In the genomic region with DNA sequence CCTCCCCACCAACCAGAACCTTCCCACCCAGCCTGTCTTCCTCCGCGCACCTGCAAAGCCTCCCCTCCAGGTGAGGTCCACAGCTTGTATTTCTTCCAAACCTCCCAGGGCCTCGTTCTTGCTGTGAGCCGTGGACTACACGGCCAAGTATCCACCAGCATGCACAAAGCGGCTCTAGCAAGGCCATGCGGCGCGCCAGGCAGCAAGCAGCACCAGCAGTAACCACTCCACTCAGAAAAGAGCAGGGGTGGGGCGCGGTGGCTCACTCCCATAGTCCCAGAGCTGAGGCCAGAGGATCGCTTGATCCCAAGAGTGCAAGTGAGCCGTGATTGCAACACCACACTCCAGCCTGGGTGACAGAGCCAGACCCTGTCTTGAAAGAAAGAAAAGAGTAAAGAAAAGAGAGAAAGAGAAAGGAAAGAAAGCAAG, we compare ENCODE assay signal across 10 cellular contexts. TPM values are rescaled to one million over a fixed set of nuclear protein-coding genes. Genes with fewer than 3 reads are reported as not detected.
DNase-seq lines count a peak whose midpoint lies in the region; ATAC-seq and TF ChIP-seq lines count a peak whose summit lies in the region.
"Had no signal": no experiment of that assay in that cellular context is flagged by ENCODE, and none has a peak within 500 bp of the region (broad histone marks: within the 10 kb centered on the region; RNA-seq: fewer than 3 reads in every experiment).

No MANE protein-coding gene starts in this region.

- H4K20me1 ChIP-seq in GM23248 (ENCODE audit: insufficient read depth): no peaks in the 10 kb centered on the region
- peaks cover 21% of the 10 kb centered on the region for H4K20me1 ChIP-seq in hepatocyte (ENCODE audit: insufficient read depth, poor library complexity, severe bottlenecking)

- no peak overlapping the region for H3K23ac ChIP-seq in trophoblast cell (ENCODE audit: low read length)

- H3K14ac ChIP-seq in trophoblast cell (ENCODE audit: low read length): no peak overlapping the region

- H3K79me2 ChIP-seq in GM23248 (ENCODE audit: insufficient read depth): peaks cover 14% of the 10 kb centered on the region; the same call in 1 of the 2 replicates
- H3K79me2 ChIP-seq in hepatocyte: peaks cover 39% of the 10 kb centered on the region
- H3K79me2 ChIP-seq in trophoblast cell (ENCODE audit: control insufficient read depth, insufficient read depth, low read length, poor library complexity): peaks cover 17% of the 10 kb centered on the region

- H3K4ac ChIP-seq in trophoblast cell (ENCODE audit: low read depth, low read length): no peak overlapping the region

- H3K27ac ChIP-seq in GM23248: no peak overlapping the region
- peak overlapping the region; percentile 89 for H3K27ac ChIP-seq in hepatocyte
- no peak overlapping the region for H3K27ac ChIP-seq in trophoblast cell (ENCODE audit: low read depth, low read length)

- H4K12ac ChIP-seq in trophoblast cell (ENCODE audit: low read depth, low read length): no peak overlapping the region

- H3K9ac ChIP-seq in GM23248: no peak overlapping the region
- no peak overlapping the region for H3K9ac ChIP-seq in trophoblast cell (ENCODE audit: low read length)

- H2BK5ac ChIP-seq in trophoblast cell (ENCODE audit: low read depth, low read length, poor library complexity): no peak overlapping the region

- ATAC-seq in HG03520 (IDR thresholded peaks at IDR 0.05; ENCODE audit: unreplicated experiment): no peak

- no peak overlapping the region for H2BK120ac ChIP-seq in trophoblast cell (ENCODE audit: insufficient read depth, low read length, poor library complexity)

- H3K4me3 ChIP-seq in GM23248: no peak overlapping the region
- no peak overlapping the region for H3K4me3 ChIP-seq in hepatocyte
- H3K4me3 ChIP-seq in trophoblast cell (ENCODE audit: low read depth, low read length): no peak overlapping the region

- H3K36me3 ChIP-seq in GM23248 (ENCODE audit: low read depth): no peaks in the 10 kb centered on the region
- no peaks in the 10 kb centered on the region for H3K36me3 ChIP-seq in hepatocyte (replicated peaks; ENCODE audit: insufficient read depth, low read depth)
- peaks cover 0 to 4% of the 10 kb centered on the region in 2 experiments for H3K36me3 ChIP-seq in trophoblast cell (ENCODE audit: control insufficient read depth in 1 of 2, insufficient read depth in 2 of 2, low read length in 2 of 2)

- DNase-seq in GM23248 (peak; percentile 60), amniotic epithelial cell (ENCODE audit: low read depth) (peak; percentile 75), hepatocyte (ENCODE audit: low spot score) (peak; percentile 83), trophoblast cell (no peak), NCI-H446 treated with DMSO at 0.1 percent for 48 hours (lab: John Stamatoyannopoulos, UW) (no peak), NAMALWA (ENCODE audit: low spot score) (no peak), NOMO-1 (lab: John Stamatoyannopoulos, UW; ENCODE audit: unreplicated experiment in 2 of 2) (no peak)
- DNase-seq: small intestine had no signal

- no peak overlapping the region for H3K4me2 ChIP-seq in GM23248 (ENCODE audit: unreplicated experiment)
- H3K4me2 ChIP-seq in hepatocyte: peak overlapping the region; percentile 79
- H3K4me2 ChIP-seq in trophoblast cell (ENCODE audit: low read length): peak overlapping the region; percentile 16

- H3K27me3 ChIP-seq in GM23248 (replicated peaks; ENCODE audit: insufficient read depth) (peaks cover 14% of the 10 kb centered on the region; the same call in 1 of the 2 replicates), hepatocyte (no peaks in the 10 kb centered on the region), trophoblast cell (ENCODE audit: insufficient read depth, low read length) (no peaks in the 10 kb centered on the region)

- H3K4me1 ChIP-seq in GM23248 (ENCODE audit: insufficient read depth): peaks cover 6% of the 10 kb centered on the region; the same call in 1 of the 2 replicates
- peaks cover 59% of the 10 kb centered on the region for H3K4me1 ChIP-seq in hepatocyte (ENCODE audit: insufficient read depth)
- H3K4me1 ChIP-seq in trophoblast cell (ENCODE audit: control insufficient read depth in 1 of 2, insufficient read depth in 2 of 2, low read length in 2 of 2): peaks cover 30 to 38% of the 10 kb centered on the region in 2 experiments

- in situ Hi-C loops in GM23248 (cut with MboI): no loop called here

- no peak overlapping the region for H4K91ac ChIP-seq in trophoblast cell (ENCODE audit: low read depth, low read length)

- H2BK12ac ChIP-seq in trophoblast cell (ENCODE audit: low read length): no peak overlapping the region

- H3K18ac ChIP-seq in trophoblast cell (ENCODE audit: low read length): no peak overlapping the region

- peak overlapping the region; percentile 12 for H4K8ac ChIP-seq in trophoblast cell (ENCODE audit: low read depth, low read length)

- no peaks in the 10 kb centered on the region for H3F3A ChIP-seq in GM23248 (ENCODE audit: insufficient read depth)

- no peak overlapping the region for H2AFZ ChIP-seq in GM23248
- H2AFZ ChIP-seq in hepatocyte: no peak overlapping the region
- no peak overlapping the region for H2AFZ ChIP-seq in trophoblast cell (ENCODE audit: insufficient read depth, low read length, poor library complexity)

- peaks cover 20% of the 10 kb centered on the region for H3K79me1 ChIP-seq in trophoblast cell (ENCODE audit: low read length)

- no peak overlapping the region for H2AK5ac ChIP-seq in trophoblast cell (ENCODE audit: low read length)

- no peaks in the 10 kb centered on the region for H3K9me3 ChIP-seq in GM23248 (ENCODE audit: low read depth)
- H3K9me3 ChIP-seq in hepatocyte (ENCODE audit: low read depth): no peaks in the 10 kb centered on the region
- H3K9me3 ChIP-seq in trophoblast cell (ENCODE audit: insufficient read depth, low read depth, low read length): no peaks in the 10 kb centered on the region

- WGBS in GM23248 (ENCODE audit: low coverage in 1 of 2, low lambda C conversion rate in 2 of 2, missing lambda C conversion rate in 2 of 2), 2 experiments: 5 to 10% methylated on average over 13 of the region's 13 CpGs
- WGBS in hepatocyte (ENCODE audit: low lambda C conversion rate, missing lambda C conversion rate): 10% methylated on average over 13 of the region's 13 CpGs
- WGBS in trophoblast cell (ENCODE audit: extremely low coverage, insufficient coverage, insufficient read length): no CpG with 5 or more reads among the region's 13 CpGs

- TF ChIP-seq CTCF in hepatocyte (IDR thresholded peaks at IDR 0.05; ENCODE audit: poor library complexity): no peak

- H3K9me2 ChIP-seq in GM23248 (ENCODE audit: insufficient read depth) (no peaks in the 10 kb centered on the region), hepatocyte (replicated peaks; ENCODE audit: insufficient read depth) (no peaks in the 10 kb centered on the region)

RNA-seq across cellular contexts. Expression of a gene that starts 4.7 kb away (rescaled TPM):
- total RNA-seq in GM23248 (2014; rRNA removed; shearing (Covaris generic)): 8.9 and 10.1 TPM in 2 replicates
- polyA plus RNA-seq in GM23248 (2016; fragmentation: Nextera tagmentation; extraction: Ambion mirVana) (5.5 and 6.0 TPM in 2 replicates), hepatocyte (46.8 and 55.9 TPM in 2 replicates)
- 36.4 and 51.7 TPM in 2 replicates for total RNA-seq in hepatocyte
- 13.4 and 13.9 TPM in 2 replicates for polyA plus RNA-seq in trophoblast cell (2013)

RNA-seq across cellular contexts. Expression of a gene that starts 20.1 kb away (rescaled TPM):
- total RNA-seq in GM23248 (2014; rRNA removed; shearing (Covaris generic)): not detected in 2 replicates
- polyA plus RNA-seq in GM23248 (2016; fragmentation: Nextera tagmentation; extraction: Ambion mirVana) (not detected in 2 replicates), hepatocyte (not detected in 2 replicates)
- 0.27 TPM in 1 of 2 replicates, not detected in the other for total RNA-seq in hepatocyte
- 0.01 TPM in 1 of 2 replicates, not detected in the other for polyA plus RNA-seq in trophoblast cell (2013)
- total RNA-seq: Daoy had no signal

Comparison
In these comparisons a context has a peak if more than half of its experiments do, and no peak if none do; other contexts are left out.
1. DNase-seq: peak in GM23248 (single experiment), amniotic epithelial cell (single experiment) and hepatocyte (single experiment); none in trophoblast cell (0 of 2), NCI-H446 treated with DMSO at 0.1 percent for 48 hours (single experiment), NAMALWA (single experiment) and NOMO-1 (0 of 2).